In the genomic region with DNA sequence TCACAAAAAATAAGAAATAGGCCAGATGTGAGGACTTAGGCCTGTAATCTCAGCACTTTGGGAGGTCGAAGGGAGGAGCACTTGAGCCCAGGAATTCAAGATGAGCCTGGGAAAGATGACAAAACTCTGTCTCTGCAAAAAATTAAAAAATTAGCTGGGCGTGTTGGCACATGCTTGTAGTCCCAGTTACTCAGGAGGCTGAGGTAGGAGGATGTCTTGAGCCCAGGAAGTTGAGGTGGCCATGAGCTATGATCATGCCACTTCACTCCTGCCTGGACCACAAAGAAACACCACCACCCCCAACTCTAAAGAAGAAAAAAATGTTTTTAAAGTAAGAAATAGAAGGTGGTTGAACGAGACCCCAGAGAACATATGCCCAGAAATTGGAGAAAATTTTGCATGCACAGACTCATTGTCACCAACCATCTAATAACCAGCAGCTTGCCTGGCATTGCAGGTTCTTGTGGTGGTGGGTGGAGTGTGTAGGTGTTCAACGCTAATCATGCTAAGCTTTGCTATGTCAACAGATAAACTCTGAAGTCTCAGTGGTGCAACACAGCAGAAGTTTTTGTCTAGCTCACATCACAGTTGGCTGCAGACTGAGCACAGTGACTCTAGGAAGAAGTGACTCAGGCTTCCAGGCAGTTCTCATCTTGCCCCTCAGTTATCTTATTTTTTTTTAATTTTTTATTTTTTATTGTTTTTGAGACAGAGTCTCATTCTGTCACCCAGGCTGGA, we compare ENCODE assay signal across 17 cellular contexts. TPM values are rescaled to one million over a fixed set of nuclear protein-coding genes. Genes with fewer than 3 reads are reported as not detected.
DNase-seq lines count a peak whose midpoint lies in the region; ATAC-seq and TF ChIP-seq lines count a peak whose summit lies in the region.
"Had no signal": no experiment of that assay in that cellular context is flagged by ENCODE, and none has a peak within 500 bp of the region (broad histone marks: within the 10 kb centered on the region; RNA-seq: fewer than 3 reads in every experiment).

No MANE protein-coding gene starts in this region.

- TF ChIP-seq CTCF in hepatocyte (IDR thresholded peaks at IDR 0.05; ENCODE audit: poor library complexity) (no peak), Caco-2 (IDR thresholded peaks at IDR 0.05; ENCODE audit: insufficient read depth in 1 of 2, low read depth in 1 of 2, low read length in 1 of 2, severe bottlenecking in 1 of 2, unreplicated experiment in 1 of 2) (no peak), uterus (IDR thresholded peaks at IDR 0.05) (no peak)

- peak; percentile 69 for DNase-seq in activated CD4-positive, alpha-beta T cell treated with anti-CD3 and anti-CD28 coated beads for 36 hours
- DNase-seq in activated CD4-positive, alpha-beta T cell treated with anti-CD3 and anti-CD28 coated beads, Interleukin-2, amount 50 U/mL, for 1 hour = no peak
- DNase-seq in GM23248 (peak; percentile 68), hepatocyte (ENCODE audit: low spot score) (peak; percentile 28), Caco-2 (no peak), uterus (no peak)
- no peak for DNase-seq in activated T-helper 1 cell treated with anti-CD3 and anti-CD28 coated beads, Interleukin-12 subunit alpha, Interleukin-12 subunit beta, Interleukin-2, Interleukin-4 antibody, amounts not matched to agents 30 ng/mL and 10 ng/mL and 1 ng/mL, durations not matched to agents 14 hours and 24 hours and 36 hours (ENCODE audit: low spot score)
- DNase-seq: HFFc6, left ventricle myocardium superior, MG63, NCI-H1930, NCI-H510A treated with DMSO at 0.1 percent for 48 hours, PC-9 had no signal

- POLR2A ChIA-PET in activated CD4-positive, alpha-beta T cell treated with anti-CD3 and anti-CD28 coated beads for 36 hours (lab: Charles Lee) = interaction anchor here (0.7 kb wide), 1 partner anchor 36 kb away, joined by 3 read pairs; no protein-coding TSS in a partner anchor
- POLR2A ChIA-PET in Caco-2 (lab: Charles Lee) = no interaction called here

- H3F3A ChIP-seq in GM23248 (ENCODE audit: insufficient read depth) = no peaks in the 10 kb centered on the region

- no peak overlapping the region for H3K9ac ChIP-seq in GM23248
- H3K9ac ChIP-seq: parathyroid adenoma had no signal

- ATAC-seq in activated CD4-positive, alpha-beta T cell treated with anti-CD3 and anti-CD28 coated beads for 36 hours = peak; percentile 62
- ATAC-seq in SK-N-SH treated with all-trans-retinoic acid at 6 μM for 48 hours = no peak
- ATAC-seq: left ventricle myocardium superior had no signal

- intact Hi-C loops in activated CD4-positive, alpha-beta T cell treated with anti-CD3 and anti-CD28 coated beads for 36 hours (cut with DNase I, micrococcal nuclease) = loop anchor here in 1 of 2 experiments (5.0 kb wide), 1 partner anchor 56 kb away; no protein-coding TSS in a partner anchor
- intact Hi-C loops in activated T-helper 1 cell treated with anti-CD3 and anti-CD28 coated beads, Interleukin-12 subunit alpha, Interleukin-12 subunit beta, Interleukin-2, Interleukin-4 antibody, amounts not matched to agents 30 ng/mL and 10 ng/mL and 1 ng/mL, durations not matched to agents 14 hours and 24 hours and 36 hours (cut with micrococcal nuclease) = no loop called here
- intact Hi-C loops in Caco-2 (cut with micrococcal nuclease; ENCODE audit: unreplicated experiment) = no loop called here
- intact Hi-C loops in uterus (cut with DNase I; ENCODE audit: low total_unique reads) = no loop called here

- H2AFZ ChIP-seq in GM23248 (no peak overlapping the region), hepatocyte (no peak overlapping the region)
- H2AFZ ChIP-seq: parathyroid adenoma, PC-9 had no signal

- no peaks in the 10 kb centered on the region for H3K79me2 ChIP-seq in GM23248 (ENCODE audit: insufficient read depth)
- no peaks in the 10 kb centered on the region for H3K79me2 ChIP-seq in hepatocyte
- H3K79me2 ChIP-seq: parathyroid adenoma had no signal

- H3K4me1 Mint-ChIP-seq in activated CD4-positive, alpha-beta T cell treated with anti-CD3 and anti-CD28 coated beads for 36 hours = peaks cover 77% of the 10 kb centered on the region
- H3K4me1 Mint-ChIP-seq in activated T-helper 1 cell treated with anti-CD3 and anti-CD28 coated beads, Interleukin-12 subunit alpha, Interleukin-12 subunit beta, Interleukin-2, Interleukin-4 antibody, amounts not matched to agents 30 ng/mL and 10 ng/mL and 1 ng/mL, durations not matched to agents 14 hours and 24 hours and 36 hours (ENCODE audit: low read depth) = peaks cover 78% of the 10 kb centered on the region
- H3K4me1 Mint-ChIP-seq in Caco-2 (ENCODE audit: low read depth, unreplicated experiment) = no peaks in the 10 kb centered on the region

- in situ Hi-C loops in GM23248 (cut with MboI) = loop anchor here (25.0 kb wide), 1 partner anchor 191 kb away; no protein-coding TSS in a partner anchor

- H3K4me1 ChIP-seq in GM23248 (ENCODE audit: insufficient read depth) (no peaks in the 10 kb centered on the region), hepatocyte (ENCODE audit: insufficient read depth) (no peaks in the 10 kb centered on the region), Caco-2 (no peaks in the 10 kb centered on the region), uterus (no peaks in the 10 kb centered on the region)
- H3K4me1 ChIP-seq: parathyroid adenoma had no signal

- no peaks in the 10 kb centered on the region for H3K36me3 Mint-ChIP-seq in activated CD4-positive, alpha-beta T cell treated with anti-CD3 and anti-CD28 coated beads for 36 hours (ENCODE audit: low read depth)
- peaks cover 21% of the 10 kb centered on the region for H3K36me3 Mint-ChIP-seq in activated T-helper 1 cell treated with anti-CD3 and anti-CD28 coated beads, Interleukin-12 subunit alpha, Interleukin-12 subunit beta, Interleukin-2, Interleukin-4 antibody, amounts not matched to agents 30 ng/mL and 10 ng/mL and 1 ng/mL, durations not matched to agents 14 hours and 24 hours and 36 hours (ENCODE audit: low read depth)
- no peaks in the 10 kb centered on the region for H3K36me3 Mint-ChIP-seq in Caco-2 (ENCODE audit: insufficient read depth, unreplicated experiment)

- CTCF ChIA-PET in activated CD4-positive, alpha-beta T cell treated with anti-CD3 and anti-CD28 coated beads for 36 hours (lab: Charles Lee) = interaction anchor here (0.8 to 1.4 kb wide), 4 partner anchors 13 to 155 kb away, joined by 3 to 4 read pairs (median 3); no protein-coding TSS in a partner anchor
- CTCF ChIA-PET in Caco-2 (lab: Charles Lee) = interaction anchor here (0.9 kb wide), 1 partner anchor 115 kb away, joined by 3 read pairs; no protein-coding TSS in a partner anchor

- H3K27me3 ChIP-seq in GM23248 (replicated peaks; ENCODE audit: insufficient read depth) = no peaks in the 10 kb centered on the region
- no peaks in the 10 kb centered on the region for H3K27me3 ChIP-seq in hepatocyte
- no peaks in the 10 kb centered on the region for H3K27me3 ChIP-seq in Caco-2 (replicated peaks; ENCODE audit: control insufficient read depth, insufficient read depth, low read length)
- H3K27me3 ChIP-seq in uterus = no peaks in the 10 kb centered on the region
- H3K27me3 ChIP-seq: MG63 had no signal

- no peaks in the 10 kb centered on the region for H3K9me2 ChIP-seq in GM23248 (ENCODE audit: insufficient read depth)
- H3K9me2 ChIP-seq in hepatocyte (replicated peaks; ENCODE audit: insufficient read depth) = no peaks in the 10 kb centered on the region

- no peak overlapping the region for H3K4me3 ChIP-seq in GM23248
- no peak overlapping the region for H3K4me3 ChIP-seq in hepatocyte
- no peak overlapping the region for H3K4me3 ChIP-seq in Caco-2 (ENCODE audit: low read depth, low read length)
- H3K4me3 ChIP-seq in uterus = no peak overlapping the region
- H3K4me3 ChIP-seq: MG63, PC-9, SK-N-MC, skin epidermis had no signal

- 33 to 39% methylated on average over 4 of the region's 4 CpGs for WGBS in GM23248 (ENCODE audit: low coverage in 1 of 2, low lambda C conversion rate in 2 of 2, missing lambda C conversion rate in 2 of 2), 2 experiments
- WGBS in hepatocyte (ENCODE audit: low lambda C conversion rate, missing lambda C conversion rate) = 66% methylated on average over 4 of the region's 4 CpGs

- no peaks in the 10 kb centered on the region for H3K27me3 Mint-ChIP-seq in activated CD4-positive, alpha-beta T cell treated with anti-CD3 and anti-CD28 coated beads for 36 hours
- H3K27me3 Mint-ChIP-seq in activated T-helper 1 cell treated with anti-CD3 and anti-CD28 coated beads, Interleukin-12 subunit alpha, Interleukin-12 subunit beta, Interleukin-2, Interleukin-4 antibody, amounts not matched to agents 30 ng/mL and 10 ng/mL and 1 ng/mL, durations not matched to agents 14 hours and 24 hours and 36 hours (ENCODE audit: insufficient read depth) = no peaks in the 10 kb centered on the region
- no peaks in the 10 kb centered on the region for H3K27me3 Mint-ChIP-seq in Caco-2 (ENCODE audit: insufficient read depth, unreplicated experiment)

- no TSS peak for BruUV-seq in Caco-2 (replicated peaks; lab: Mats Ljungman, UMichigan)

- H3K27ac Mint-ChIP-seq in activated CD4-positive, alpha-beta T cell treated with anti-CD3 and anti-CD28 coated beads for 36 hours = peak overlapping the region; percentile 49
- peak overlapping the region; percentile 62 for H3K27ac Mint-ChIP-seq in activated T-helper 1 cell treated with anti-CD3 and anti-CD28 coated beads, Interleukin-12 subunit alpha, Interleukin-12 subunit beta, Interleukin-2, Interleukin-4 antibody, amounts not matched to agents 30 ng/mL and 10 ng/mL and 1 ng/mL, durations not matched to agents 14 hours and 24 hours and 36 hours
- no peak overlapping the region for H3K27ac Mint-ChIP-seq in Caco-2 (ENCODE audit: unreplicated experiment)
- H3K27ac Mint-ChIP-seq: HFFc6 had no signal

- no peak overlapping the region for H3K27ac ChIP-seq in GM23248
- no peak overlapping the region for H3K27ac ChIP-seq in hepatocyte
- no peak overlapping the region for H3K27ac ChIP-seq in uterus
- H3K27ac ChIP-seq: parathyroid adenoma, PC-9, SK-N-MC had no signal

- H3K4me2 ChIP-seq in GM23248 (ENCODE audit: unreplicated experiment) (no peak overlapping the region), hepatocyte (no peak overlapping the region)
- H3K4me2 ChIP-seq: PC-9 had no signal

- H4K20me1 ChIP-seq in GM23248 (ENCODE audit: insufficient read depth) (no peaks in the 10 kb centered on the region), hepatocyte (ENCODE audit: insufficient read depth, poor library complexity, severe bottlenecking) (no peaks in the 10 kb centered on the region)

- H3K9me3 Mint-ChIP-seq in activated CD4-positive, alpha-beta T cell treated with anti-CD3 and anti-CD28 coated beads for 36 hours (ENCODE audit: low read depth) = no peaks in the 10 kb centered on the region
- H3K9me3 Mint-ChIP-seq in activated T-helper 1 cell treated with anti-CD3 and anti-CD28 coated beads, Interleukin-12 subunit alpha, Interleukin-12 subunit beta, Interleukin-2, Interleukin-4 antibody, amounts not matched to agents 30 ng/mL and 10 ng/mL and 1 ng/mL, durations not matched to agents 14 hours and 24 hours and 36 hours = peaks cover 12% of the 10 kb centered on the region
- H3K9me3 Mint-ChIP-seq in Caco-2 (ENCODE audit: unreplicated experiment) = no peaks in the 10 kb centered on the region
- H3K9me3 Mint-ChIP-seq: HFFc6 had no signal

- H3K9me3 ChIP-seq in GM23248 (ENCODE audit: low read depth) (no peaks in the 10 kb centered on the region), hepatocyte (ENCODE audit: low read depth) (no peaks in the 10 kb centered on the region), Caco-2 (no peaks in the 10 kb centered on the region), uterus (no peaks in the 10 kb centered on the region)
- H3K9me3 ChIP-seq: MG63 had no signal

- H3K36me3 ChIP-seq in GM23248 (ENCODE audit: low read depth) = no peaks in the 10 kb centered on the region
- no peaks in the 10 kb centered on the region for H3K36me3 ChIP-seq in hepatocyte (replicated peaks; ENCODE audit: insufficient read depth, low read depth)
- no peaks in the 10 kb centered on the region for H3K36me3 ChIP-seq in Caco-2 (ENCODE audit: control insufficient read depth, insufficient read depth, low read length)
- H3K36me3 ChIP-seq in uterus = no peaks in the 10 kb centered on the region
- H3K36me3 ChIP-seq: MG63 had no signal

- no peak overlapping the region for H3K4me3 Mint-ChIP-seq in activated CD4-positive, alpha-beta T cell treated with anti-CD3 and anti-CD28 coated beads for 36 hours
- H3K4me3 Mint-ChIP-seq in activated T-helper 1 cell treated with anti-CD3 and anti-CD28 coated beads, Interleukin-12 subunit alpha, Interleukin-12 subunit beta, Interleukin-2, Interleukin-4 antibody, amounts not matched to agents 30 ng/mL and 10 ng/mL and 1 ng/mL, durations not matched to agents 14 hours and 24 hours and 36 hours = no peak overlapping the region
- H3K4me3 Mint-ChIP-seq in Caco-2 (ENCODE audit: unreplicated experiment) = no peak overlapping the region
- H3K4me3 Mint-ChIP-seq: HFFc6 had no signal

- TF ChIP-seq POLR2A in uterus (IDR thresholded peaks at IDR 0.05) = no peak

RNA-seq across cellular contexts. Expression of gene ARL4C, which starts 18.6 kb away (rescaled TPM):
- total RNA-seq in activated CD4-positive, alpha-beta T cell treated with anti-CD3 and anti-CD28 coated beads for 36 hours = 10 to 100 TPM; 27.2 to 32.8 TPM
- 2.4 and 4.8 TPM in 2 replicates for total RNA-seq in GM23248 (2014; rRNA removed; shearing (Covaris generic))
- 1.3 and 1.4 TPM in 2 replicates for polyA plus RNA-seq in GM23248 (2016; fragmentation: Nextera tagmentation; extraction: Ambion mirVana)
- 66.3 and 68.5 TPM in 2 replicates for total RNA-seq in activated T-helper 1 cell treated with anti-CD3 and anti-CD28 coated beads, Interleukin-12 subunit alpha, Interleukin-12 subunit beta, Interleukin-2, Interleukin-4 antibody, amounts not matched to agents 30 ng/mL and 10 ng/mL and 1 ng/mL, durations not matched to agents 14 hours and 24 hours and 36 hours
- total RNA-seq in hepatocyte = 14.6 and 15.9 TPM in 2 replicates
- polyA plus RNA-seq in hepatocyte = 30.0 and 40.3 TPM in 2 replicates
- 76.0 and 81.2 TPM in 2 replicates for total RNA-seq in Caco-2 (2022)
- total RNA-seq in uterus = 10 to 100 TPM in 1 of 4 donors, 1 to 10 TPM in 2, not detected in 1; 3.0 to 15.6 (median 3.1) TPM

Comparison
In these comparisons a context has a peak if more than half of its experiments do, and no peak if none do; other contexts are left out.
1. DNase-seq: peak in activated CD4-positive, alpha-beta T cell treated with anti-CD3 and anti-CD28 coated beads for 36 hours (single experiment), GM23248 (single experiment) and hepatocyte (single experiment); none in activated CD4-positive, alpha-beta T cell treated with anti-CD3 and anti-CD28 coated beads, Interleukin-2, amount 50 U/mL, for 1 hour (single experiment), activated T-helper 1 cell treated with anti-CD3 and anti-CD28 coated beads, Interleukin-12 subunit alpha, Interleukin-12 subunit beta, Interleukin-2, Interleukin-4 antibody, amounts not matched to agents 30 ng/mL and 10 ng/mL and 1 ng/mL, durations not matched to agents 14 hours and 24 hours and 36 hours (single experiment), Caco-2 (0 of 2) and uterus (0 of 2).